21 cellular contexts compared by ENCODE assay signal in the genomic region with DNA sequence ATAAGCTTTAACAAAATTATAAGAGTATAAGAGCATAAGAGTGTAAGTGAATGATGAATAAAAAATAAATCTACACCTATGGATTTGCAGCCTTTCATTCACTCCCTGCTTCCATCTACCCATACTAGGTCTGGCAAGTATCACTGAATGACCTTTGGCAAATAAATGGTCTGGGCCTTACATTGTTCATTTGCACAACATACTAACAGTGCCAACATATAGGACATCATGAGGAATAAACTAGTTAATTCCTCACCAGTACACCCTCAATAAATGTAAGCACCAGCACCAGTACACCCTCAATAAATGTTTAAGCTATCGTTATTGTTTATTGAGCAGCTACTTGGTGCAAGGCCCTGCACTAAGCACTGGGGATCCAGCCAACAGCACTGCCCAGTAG. TPM values are rescaled to one million over a fixed set of nuclear protein-coding genes. Genes with fewer than 3 reads are reported as not detected.
DNase-seq lines count a peak whose midpoint lies in the region; ATAC-seq and TF ChIP-seq lines count a peak whose summit lies in the region.
"Had no signal": no experiment of that assay in that cellular context is flagged by ENCODE, and none has a peak within 500 bp of the region (broad histone marks: within the 10 kb centered on the region; RNA-seq: fewer than 3 reads in every experiment).

No MANE protein-coding gene starts in this region.

- H3K4me1 Mint-ChIP-seq in activated CD4-positive, alpha-beta T cell treated with anti-CD3 and anti-CD28 coated beads for 36 hours, result peaks cover 44% of the 10 kb centered on the region
- peaks cover 80% of the 10 kb centered on the region for H3K4me1 Mint-ChIP-seq in activated CD4-positive, alpha-beta T cell treated with anti-CD3 and anti-CD28 coated beads, Interleukin-2, amount 10 ng/mL, durations not matched to agents 7 days and 5 days
- H3K4me1 Mint-ChIP-seq in CD4-positive, alpha-beta memory T cell, result peaks cover 14 to 30% (median 20%) of the 10 kb centered on the region in 4 donors
- peaks cover 47% of the 10 kb centered on the region for H3K4me1 Mint-ChIP-seq in activated T-helper 2 cell treated with anti-CD3 and anti-CD28 coated beads, Interferon-gamma antibody, Interleukin-2, Interleukin-4, amounts not matched to agents 10 μg/mL and 5 μg/mL and 100 μg/mL, durations not matched to agents 14 hours and 24 hours and 36 hours (ENCODE audit: low read depth)
- H3K4me1 Mint-ChIP-seq: IgD-negative memory B cell had no signal

- no peaks in the 10 kb centered on the region for H3K27me3 ChIP-seq in CD4-positive, alpha-beta memory T cell (ENCODE audit: insufficient read depth, low read length)
- H3K27me3 ChIP-seq: BE2C, MG63 had no signal

- peaks cover 86% of the 10 kb centered on the region for H3K36me3 Mint-ChIP-seq in activated CD4-positive, alpha-beta T cell treated with anti-CD3 and anti-CD28 coated beads for 36 hours (ENCODE audit: low read depth)
- peaks cover 89% of the 10 kb centered on the region for H3K36me3 Mint-ChIP-seq in activated CD4-positive, alpha-beta T cell treated with anti-CD3 and anti-CD28 coated beads, Interleukin-2, amount 10 ng/mL, durations not matched to agents 7 days and 5 days (ENCODE audit: low read depth)
- peaks cover 82 to 92% of the 10 kb centered on the region in 2 donors for H3K36me3 Mint-ChIP-seq in CD4-positive, alpha-beta memory T cell
- peaks cover 95% of the 10 kb centered on the region for H3K36me3 Mint-ChIP-seq in activated T-helper 2 cell treated with anti-CD3 and anti-CD28 coated beads, Interferon-gamma antibody, Interleukin-2, Interleukin-4, amounts not matched to agents 10 μg/mL and 5 μg/mL and 100 μg/mL, durations not matched to agents 14 hours and 24 hours and 36 hours (ENCODE audit: low read depth)

- DNase-seq in activated CD4-positive, alpha-beta T cell treated with anti-CD3 and anti-CD28 coated beads for 36 hours, result no peak
- no peak for DNase-seq in activated CD4-positive, alpha-beta T cell treated with anti-CD3 and anti-CD28 coated beads, Interleukin-2, amount 10 ng/mL, durations not matched to agents 7 days and 5 days
- DNase-seq in CD4-positive, alpha-beta memory T cell, result no peak
- no peak for DNase-seq in activated T-helper 2 cell treated with anti-CD3 and anti-CD28 coated beads, Interferon-gamma antibody, Interleukin-2, Interleukin-4, amounts not matched to agents 10 μg/mL and 5 μg/mL and 100 μg/mL, durations not matched to agents 14 hours and 24 hours and 36 hours (ENCODE audit: low spot score)
- no peak for DNase-seq in posterior vena cava (ENCODE audit: low spot score)
- DNase-seq: BE2C; CD4-positive, CD25-positive, alpha-beta regulatory T cell; DMS53; H7; NCI-H1092; NCI-H1436 treated with DMSO at 0.1 percent for 48 hours; NCI-H2029; NCI-H524 treated with DMSO at 0.1 percent for 48 hours; PC-3; RPMI8226; SHP77 treated with DMSO at 0.1 percent for 48 hours had no signal

- H3K27ac Mint-ChIP-seq in activated CD4-positive, alpha-beta T cell treated with anti-CD3 and anti-CD28 coated beads for 36 hours, result peak overlapping the region; percentile 39
- no peak overlapping the region for H3K27ac Mint-ChIP-seq in activated CD4-positive, alpha-beta T cell treated with anti-CD3 and anti-CD28 coated beads, Interleukin-2, amount 10 ng/mL, durations not matched to agents 7 days and 5 days
- H3K27ac Mint-ChIP-seq in CD4-positive, alpha-beta memory T cell, result peak overlapping the region in 4 of 7 donors; percentile 9 to 76 (median 42)
- peak overlapping the region; percentile 42 for H3K27ac Mint-ChIP-seq in activated T-helper 2 cell treated with anti-CD3 and anti-CD28 coated beads, Interferon-gamma antibody, Interleukin-2, Interleukin-4, amounts not matched to agents 10 μg/mL and 5 μg/mL and 100 μg/mL, durations not matched to agents 14 hours and 24 hours and 36 hours

- intact Hi-C loops in activated CD4-positive, alpha-beta T cell treated with anti-CD3 and anti-CD28 coated beads for 36 hours (cut with DNase I, micrococcal nuclease), result no loop called here
- intact Hi-C loops in CD4-positive, alpha-beta memory T cell (cut with micrococcal nuclease), result loop anchor here (5.0 kb wide), 1 partner anchor 35 kb away; no protein-coding TSS in a partner anchor
- intact Hi-C loops in activated T-helper 2 cell treated with anti-CD3 and anti-CD28 coated beads, Interferon-gamma antibody, Interleukin-2, Interleukin-4, amounts not matched to agents 10 μg/mL and 5 μg/mL and 100 μg/mL, durations not matched to agents 14 hours and 24 hours and 36 hours (cut with micrococcal nuclease), result no loop called here
- intact Hi-C loops in posterior vena cava (cut with DNase I), result loop anchor here in 1 of 2 donors (1.0 kb wide), 1 partner anchor 22 kb away; no protein-coding TSS in a partner anchor

- no peak overlapping the region for H3K4me3 Mint-ChIP-seq in activated CD4-positive, alpha-beta T cell treated with anti-CD3 and anti-CD28 coated beads for 36 hours
- no peak overlapping the region for H3K4me3 Mint-ChIP-seq in activated CD4-positive, alpha-beta T cell treated with anti-CD3 and anti-CD28 coated beads, Interleukin-2, amount 10 ng/mL, durations not matched to agents 7 days and 5 days
- no peak overlapping the region for H3K4me3 Mint-ChIP-seq in CD4-positive, alpha-beta memory T cell
- no peak overlapping the region for H3K4me3 Mint-ChIP-seq in activated T-helper 2 cell treated with anti-CD3 and anti-CD28 coated beads, Interferon-gamma antibody, Interleukin-2, Interleukin-4, amounts not matched to agents 10 μg/mL and 5 μg/mL and 100 μg/mL, durations not matched to agents 14 hours and 24 hours and 36 hours (ENCODE audit: low read depth)
- H3K4me3 Mint-ChIP-seq: CD4-positive, CD25-positive, alpha-beta regulatory T cell; IgD-negative memory B cell had no signal

- peak; percentile 18 for TF ChIP-seq POLR2A in GM18526 (IDR thresholded peaks at IDR 0.05; ENCODE audit: extremely low read depth, insufficient read length)

- no peaks in the 10 kb centered on the region for H3K9me3 Mint-ChIP-seq in activated CD4-positive, alpha-beta T cell treated with anti-CD3 and anti-CD28 coated beads for 36 hours (ENCODE audit: low read depth)
- H3K9me3 Mint-ChIP-seq in activated CD4-positive, alpha-beta T cell treated with anti-CD3 and anti-CD28 coated beads, Interleukin-2, amount 10 ng/mL, durations not matched to agents 7 days and 5 days, result no peaks in the 10 kb centered on the region
- H3K9me3 Mint-ChIP-seq in CD4-positive, alpha-beta memory T cell, result no peaks in the 10 kb centered on the region
- no peaks in the 10 kb centered on the region for H3K9me3 Mint-ChIP-seq in activated T-helper 2 cell treated with anti-CD3 and anti-CD28 coated beads, Interferon-gamma antibody, Interleukin-2, Interleukin-4, amounts not matched to agents 10 μg/mL and 5 μg/mL and 100 μg/mL, durations not matched to agents 14 hours and 24 hours and 36 hours
- H3K9me3 Mint-ChIP-seq: CD4-positive, CD25-positive, alpha-beta regulatory T cell; IgD-negative memory B cell had no signal

- POLR2A ChIA-PET in activated CD4-positive, alpha-beta T cell treated with anti-CD3 and anti-CD28 coated beads for 36 hours (lab: Charles Lee), result interaction anchor here (1.0 kb wide), 1 partner anchor 101 kb away, joined by 3 read pairs; no protein-coding TSS in a partner anchor
- POLR2A ChIA-PET in activated CD4-positive, alpha-beta T cell treated with anti-CD3 and anti-CD28 coated beads, Interleukin-2, amount 10 ng/mL, durations not matched to agents 7 days and 5 days (lab: Charles Lee), result no interaction called here
- POLR2A ChIA-PET in CD4-positive, alpha-beta memory T cell (lab: Charles Lee; ENCODE audit: partially characterized antibody), result interaction anchor here (0.7 to 1.6 kb wide), 3 partner anchors 19 to 33 kb away, joined by 3 to 4 read pairs (median 3); no protein-coding TSS in a partner anchor

- H3K9me3 ChIP-seq in CD4-positive, alpha-beta memory T cell (ENCODE audit: control insufficient read depth in 1 of 2, low read length in 2 of 2), result no peaks in the 10 kb centered on the region
- H3K9me3 ChIP-seq: BE2C, MG63 had no signal

- H3K4me1 ChIP-seq in CD4-positive, alpha-beta memory T cell (ENCODE audit: insufficient read depth, low read length), result peaks cover 13% of the 10 kb centered on the region
- H3K4me1 ChIP-seq: BE2C had no signal

- no peaks in the 10 kb centered on the region for H3K27me3 Mint-ChIP-seq in activated CD4-positive, alpha-beta T cell treated with anti-CD3 and anti-CD28 coated beads for 36 hours
- H3K27me3 Mint-ChIP-seq in activated CD4-positive, alpha-beta T cell treated with anti-CD3 and anti-CD28 coated beads, Interleukin-2, amount 10 ng/mL, durations not matched to agents 7 days and 5 days, result no peaks in the 10 kb centered on the region
- no peaks in the 10 kb centered on the region for H3K27me3 Mint-ChIP-seq in CD4-positive, alpha-beta memory T cell
- no peaks in the 10 kb centered on the region for H3K27me3 Mint-ChIP-seq in activated T-helper 2 cell treated with anti-CD3 and anti-CD28 coated beads, Interferon-gamma antibody, Interleukin-2, Interleukin-4, amounts not matched to agents 10 μg/mL and 5 μg/mL and 100 μg/mL, durations not matched to agents 14 hours and 24 hours and 36 hours (ENCODE audit: low read depth)
- H3K27me3 Mint-ChIP-seq: CD4-positive, CD25-positive, alpha-beta regulatory T cell; IgD-negative memory B cell had no signal

- no peak for ATAC-seq in activated CD4-positive, alpha-beta T cell treated with anti-CD3 and anti-CD28 coated beads for 36 hours
- ATAC-seq in HG02981 (IDR thresholded peaks at IDR 0.05; ENCODE audit: unreplicated experiment) (no peak), HG03469 (IDR thresholded peaks at IDR 0.05; ENCODE audit: unreplicated experiment) (no peak)
- ATAC-seq: PC-3 had no signal

- CTCF ChIA-PET in activated CD4-positive, alpha-beta T cell treated with anti-CD3 and anti-CD28 coated beads for 36 hours (lab: Charles Lee), result interaction anchor here (0.6 to 1.7 kb wide), 5 partner anchors 12 to 514 kb away, joined by 3 to 6 read pairs (median 3); no protein-coding TSS in a partner anchor
- CTCF ChIA-PET in activated CD4-positive, alpha-beta T cell treated with anti-CD3 and anti-CD28 coated beads, Interleukin-2, amount 10 ng/mL, durations not matched to agents 7 days and 5 days (lab: Charles Lee), result interaction anchor here (1.0 to 3.4 kb wide), 5 partner anchors 8 to 161 kb away, joined by 3 to 14 read pairs (median 4); no protein-coding TSS in a partner anchor
- CTCF ChIA-PET in CD4-positive, alpha-beta memory T cell (lab: Charles Lee; ENCODE audit: partially characterized antibody), result interaction anchor here (1.2 to 1.8 kb wide), 5 partner anchors 9 to 42 kb away, joined by 4 to 8 read pairs (median 4); no protein-coding TSS in a partner anchor

- peaks cover 99% of the 10 kb centered on the region for H3K36me3 ChIP-seq in CD4-positive, alpha-beta memory T cell (ENCODE audit: insufficient read depth, low read length)

- H3K4me3 ChIP-seq in CD4-positive, alpha-beta memory T cell (ENCODE audit: low read length in 2 of 2), result no peak overlapping the region
- H3K4me3 ChIP-seq: MG63 had no signal

- H3K27ac ChIP-seq in CD4-positive, alpha-beta memory T cell (ENCODE audit: low read depth, low read length), result no peak overlapping the region

RNA-seq across cellular contexts. Expression of gene STAT1, which starts 26.9 kb away (rescaled TPM):
- 100 to 1,000 TPM; 317 to 343 TPM for total RNA-seq in activated CD4-positive, alpha-beta T cell treated with anti-CD3 and anti-CD28 coated beads for 36 hours
- total RNA-seq in activated CD4-positive, alpha-beta T cell treated with anti-CD3 and anti-CD28 coated beads, Interleukin-2, amount 10 ng/mL, durations not matched to agents 7 days and 5 days, result 100 to 1,000 TPM; 876 to 958 TPM
- total RNA-seq in CD4-positive, alpha-beta memory T cell, result 100 to 1,000 TPM; 130 TPM
- polyA plus RNA-seq in CD4-positive, alpha-beta memory T cell, result 100 to 1,000 TPM; 221 to 230 TPM
- 135 and 139 TPM in 2 replicates for total RNA-seq in activated T-helper 2 cell treated with anti-CD3 and anti-CD28 coated beads, Interferon-gamma antibody, Interleukin-2, Interleukin-4, amounts not matched to agents 10 μg/mL and 5 μg/mL and 100 μg/mL, durations not matched to agents 14 hours and 24 hours and 36 hours
- 10 to 100 TPM; 57.9 to 88.4 TPM for total RNA-seq in posterior vena cava
